9 cellular contexts compared by ENCODE assay signal in genomic region chr12:104533134-104533533, GRCh38.
"Had no signal": no experiment of that assay in that cellular context is flagged by ENCODE, and none has a peak within 500 bp of the region (broad histone marks: within the 10 kb centered on the region; RNA-seq: fewer than 3 reads in every experiment).

No MANE protein-coding gene starts in this region.

- H3K36me3 ChIP-seq: esophagus squamous epithelium had no signal

- H3K9me3 ChIP-seq: esophagus squamous epithelium had no signal

- ATAC-seq: activated CD8-positive, alpha-beta T cell treated with anti-CD3 and anti-CD28 coated beads for 36 hours had no signal

- H3K27me3 ChIP-seq: esophagus squamous epithelium had no signal

- H3K4me1 ChIP-seq: esophagus squamous epithelium had no signal

- DNase-seq: activated B cell treated with CpG ODN at 0.5 μM for 24 hours; activated CD4-positive, alpha-beta T cell treated with anti-CD3 and anti-CD28 coated beads for 48 hours; activated CD8-positive, alpha-beta memory T cell treated with anti-CD3 and anti-CD28 coated beads, Interleukin-2, amount 50 U/mL, for 4 hours; activated CD8-positive, alpha-beta T cell treated with anti-CD3 and anti-CD28 coated beads for 36 hours; activated naive CD4-positive, alpha-beta T cell treated with anti-CD3 and anti-CD28 coated beads, Interleukin-2, amount 10 ng/mL, durations not matched to agents 7 days and 5 days; cortex of kidney; effector CD4-positive, alpha-beta T cell; esophagus squamous epithelium; stimulated activated CD4-positive, alpha-beta T cell treated with anti-CD3 and anti-CD28 coated beads, Interleukin-1b, Interleukin-23, amount 100 ng/mL, for 48 hours had no signal

- H3K27ac ChIP-seq: esophagus squamous epithelium had no signal

- H3K4me3 ChIP-seq: esophagus squamous epithelium had no signal
